ENCODE assay signal across 1 cellular context in genomic region chr20:10475225-10475624, GRCh38.
TF ChIP-seq lines count a peak whose summit lies in the region.

No MANE protein-coding gene starts in this region.

TF ChIP-seq in K562, 482 proteins besides CTCF, POLR2A, EP300 and RAD21:
- TF ChIP-seq RFX7 (CRISPR knock-in tag; IDR thresholded peaks at IDR 0.05) (no peak), ASH1L (IDR thresholded peaks at IDR 0.05; ENCODE audit: borderline replicate concordance, low read depth, partially characterized antibody) (no peak), TOE1 (IDR thresholded peaks at IDR 0.05; ENCODE audit: borderline replicate concordance) (no peak), TOE1 (CRISPR knock-in tag; IDR thresholded peaks at IDR 0.05; ENCODE audit: borderline replicate concordance, low read depth) (no peak), KLF1 (tag; IDR thresholded peaks at IDR 0.05) (no peak), RNF2 (IDR thresholded peaks at IDR 0.05) (no peak), FOXJ2 (tag; IDR thresholded peaks at IDR 0.05) (no peak), ZNF592 (IDR thresholded peaks at IDR 0.05) (0 out of 2 replicates have a peak, but pooled peaks have one; percentile 11), HMBOX1 (IDR thresholded peaks at IDR 0.05) (peak; percentile 97), GATAD2A (IDR thresholded peaks at IDR 0.05) (no peak), HDAC6 (IDR thresholded peaks at IDR 0.05; ENCODE audit: low read depth, low read length) (no peak), GTF2A2 (tag; IDR thresholded peaks at IDR 0.05) (no peak), THAP12 (CRISPR knock-in tag; IDR thresholded peaks at IDR 0.05) (no peak), ZNF239 (CRISPR knock-in tag; IDR thresholded peaks at IDR 0.05) (no peak), RBFOX2 (IDR thresholded peaks at IDR 0.05; ENCODE audit: low read depth, low read length) (no peak), ILF3 (IDR thresholded peaks at IDR 0.05; ENCODE audit: borderline replicate concordance) (no peak), DDX20 (tag; IDR thresholded peaks at IDR 0.05; ENCODE audit: low read depth) (no peak), CHD4 (IDR thresholded peaks at IDR 0.05; ENCODE audit: insufficient read depth, insufficient replicate concordance, low read depth, low read length, poor library complexity, severe bottlenecking) (no peak), E4F1 (CRISPR knock-in tag; IDR thresholded peaks at IDR 0.05; ENCODE audit: borderline replicate concordance) (no peak), ATF3 (IDR thresholded peaks at IDR 0.05) (no peak), ATF3 (CRISPR knock-in tag; conservative IDR thresholded peaks at IDR 0.05) (no peak), HNRNPL (IDR thresholded peaks at IDR 0.05; ENCODE audit: low read depth, low read length) (no peak), EGR1 (conservative IDR thresholded peaks at IDR 0.05) (peak; percentile 63; the same call in 1 of the 2 replicates), E2F4 (CRISPR knock-in tag; IDR thresholded peaks at IDR 0.05; ENCODE audit: low read depth) (no peak)
TF ChIP-seq in K562: peak in this region for 3.
